In genomic region chr7:18125536-18125935, GRCh38 we compare ENCODE assay signal across 25 cellular contexts.
DNase-seq lines count a peak whose midpoint lies in the region; ATAC-seq and TF ChIP-seq lines count a peak whose summit lies in the region.
"Had no signal": no experiment of that assay in that cellular context is flagged by ENCODE, and none has a peak within 500 bp of the region (broad histone marks: within the 10 kb centered on the region; RNA-seq: fewer than 3 reads in every experiment).

No MANE protein-coding gene starts in this region.

- H3K9me3 ChIP-seq in vagina (no peaks in the 10 kb centered on the region), sigmoid colon (no peaks in the 10 kb centered on the region)
- H3K9me3 ChIP-seq: thyroid gland had no signal

- H3K27ac ChIP-seq in vagina (no peak overlapping the region), sigmoid colon (no peak overlapping the region)
- H3K27ac ChIP-seq: dorsolateral prefrontal cortex, HL-60, thyroid gland had no signal

- H3K36me3 ChIP-seq in vagina (no peaks in the 10 kb centered on the region), sigmoid colon (no peaks in the 10 kb centered on the region)
- H3K36me3 ChIP-seq: thyroid gland had no signal

- intact Hi-C loops in vagina (cut with DNase I), result no loop called here
- intact Hi-C loops in sigmoid colon (cut with DNase I), result no loop called here

- TF ChIP-seq POLR2A in vagina (IDR thresholded peaks at IDR 0.05) (no peak), sigmoid colon (IDR thresholded peaks at IDR 0.05) (no peak)

- TF ChIP-seq EP300 in sigmoid colon (IDR thresholded peaks at IDR 0.05), result no peak

- TF ChIP-seq CTCF in vagina (IDR thresholded peaks at IDR 0.05), result no peak
- TF ChIP-seq CTCF in sigmoid colon (IDR thresholded peaks at IDR 0.05), result no peak

- H3K27me3 ChIP-seq in vagina (no peaks in the 10 kb centered on the region), sigmoid colon (no peaks in the 10 kb centered on the region)
- H3K27me3 ChIP-seq: dorsolateral prefrontal cortex, thyroid gland had no signal

- 51 to 72% methylated on average over 3 of the region's 3 CpGs for WGBS in sigmoid colon, 2 donors

- H3K4me1 ChIP-seq in vagina, result peaks cover 19% of the 10 kb centered on the region
- H3K4me1 ChIP-seq in sigmoid colon, result peaks cover 0 to 26% (median 12%) of the 10 kb centered on the region in 4 donors
- H3K4me1 ChIP-seq: thyroid gland had no signal

- DNase-seq in DMS153 treated with DMSO at 0.1 percent for 48 hours (lab: John Stamatoyannopoulos, UW; ENCODE audit: unreplicated experiment) (peak; percentile 41), HCEC 1CT (peak; percentile 26), dedifferentiated amniotic fluid mesenchymal stem cell (ENCODE audit: extremely low spot score) (peak; percentile 55), kidney tubule cell (ENCODE audit: low spot score) (peak; percentile 19), NCI-H446 (lab: John Stamatoyannopoulos, UW) (no peak), vagina (ENCODE audit: extremely low spot score in 2 of 2) (no peak), sigmoid colon (no peak)
- DNase-seq: activated naive CD4-positive, alpha-beta T cell treated with Interleukin-2 at 50 U/mL for 16 hours; activated T-cell treated with anti-CD3 and anti-CD28 coated beads, Interleukin-2, amount 50 U/mL, for 4 hours; amygdala; caudate nucleus; CD4-positive, alpha-beta memory T cell; dorsolateral prefrontal cortex; NCI-H2107; OCI-M1; retina; SHP77; stimulated activated CD4-positive, alpha-beta T cell treated with anti-CD3 and anti-CD28 coated beads, Interleukin-12 subunit alpha, Interleukin-12 subunit beta, amount 100 ng/mL, for 4 hours; stimulated activated CD4-positive, alpha-beta T cell treated with anti-CD3 and anti-CD28 coated beads, Interleukin-4, amount 100 ng/mL, for 4 hours; SW 1271; thyroid gland had no signal

- H3K4me3 ChIP-seq in vagina, result no peak overlapping the region
- no peak overlapping the region for H3K4me3 ChIP-seq in sigmoid colon
- H3K4me3 ChIP-seq: dorsolateral prefrontal cortex, GM23338, thyroid gland had no signal

- no peak for ATAC-seq in HG02798 (IDR thresholded peaks at IDR 0.05; ENCODE audit: poor library complexity, unreplicated experiment)
- ATAC-seq: activated CD4-positive, CD25-positive, alpha-beta regulatory T cell treated with anti-CD3 and anti-CD28 coated beads, Interleukin-2, amount 50 U/mL, for 24 hours; activated T-cell treated with anti-CD3 and anti-CD28 coated beads, Interleukin-2, amount 50 U/mL, for 4 hours; GM23338 had no signal

Comparison
In these comparisons a context has a peak if more than half of its experiments do, and no peak if none do; other contexts are left out.
1. DNase-seq: peak in DMS153 treated with DMSO at 0.1 percent for 48 hours (single experiment), HCEC 1CT (single experiment), dedifferentiated amniotic fluid mesenchymal stem cell (single experiment) and kidney tubule cell (single experiment); none in NCI-H446 (0 of 2), vagina (0 of 2) and sigmoid colon (single experiment).